Comparison of ENCODE assay signal across 9 cellular contexts in the genomic region with DNA sequence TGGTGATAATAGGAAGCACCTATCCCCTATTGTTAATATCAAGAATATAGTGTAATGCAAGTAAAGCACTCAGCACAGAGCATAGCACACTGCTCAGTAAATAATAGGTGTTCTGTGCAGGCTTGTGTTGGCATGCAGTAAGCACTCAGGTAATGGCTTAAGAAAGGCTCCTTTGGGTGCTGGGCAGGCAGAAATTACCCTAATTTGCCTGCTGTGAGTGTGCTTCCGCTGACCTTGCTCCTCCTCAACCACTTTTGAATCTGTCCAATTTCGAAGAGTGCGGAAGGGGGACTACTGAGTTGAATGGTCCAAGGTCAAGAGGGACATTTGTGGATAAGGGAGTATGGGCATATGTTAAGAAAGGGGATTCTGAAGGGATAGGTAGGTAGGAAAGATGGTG. TPM values are rescaled to one million over a fixed set of nuclear protein-coding genes. Genes with fewer than 3 reads are reported as not detected.
A peak's percentile ranks its signal among the peaks of the same experiment; 100 is the strongest.
DNase-seq lines count a peak whose midpoint lies in the region; ATAC-seq and TF ChIP-seq lines count a peak whose summit lies in the region.
"Had no signal": no experiment of that assay in that cellular context is flagged by ENCODE, and none has a peak within 500 bp of the region (broad histone marks: within the 10 kb centered on the region; RNA-seq: fewer than 3 reads in every experiment).

No MANE protein-coding gene starts in this region.

- H3K9me3 Mint-ChIP-seq in activated CD4-positive, alpha-beta T cell treated with anti-CD3 and anti-CD28 coated beads for 36 hours (ENCODE audit: low read depth): no peaks in the 10 kb centered on the region
- peaks cover 2% of the 10 kb centered on the region for H3K9me3 Mint-ChIP-seq in glutamatergic neuron (ENCODE audit: unreplicated experiment)
- no peaks in the 10 kb centered on the region for H3K9me3 Mint-ChIP-seq in stimulated activated memory B cell treated with anti-CD40 and anti-IgM and Interleukin-4, amounts not matched to agents 10 μg/mL and 1 μg/mL and 100 μg/mL, for 72 hours

- H4K20me1 ChIP-seq in SU-DHL-6 (ENCODE audit: low read depth, low read length): peaks cover 28% of the 10 kb centered on the region

- no peak for DNase-seq in activated CD4-positive, alpha-beta T cell treated with anti-CD3 and anti-CD28 coated beads for 36 hours
- DNase-seq in activated CD4-positive, alpha-beta T cell treated with anti-CD3 and anti-CD28 coated beads for 4 hours: no peak
- DNase-seq in glutamatergic neuron (no peak), NCI-H526 (lab: John Stamatoyannopoulos, UW) (no peak), globus pallidus (ENCODE audit: low spot score) (no peak)
- DNase-seq: NCI-H774 had no signal

- H3K27me3 Mint-ChIP-seq in activated CD4-positive, alpha-beta T cell treated with anti-CD3 and anti-CD28 coated beads for 36 hours: no peaks in the 10 kb centered on the region
- peaks cover 1% of the 10 kb centered on the region for H3K27me3 Mint-ChIP-seq in glutamatergic neuron (ENCODE audit: unreplicated experiment)
- H3K27me3 Mint-ChIP-seq in stimulated activated memory B cell treated with anti-CD40 and anti-IgM and Interleukin-4, amounts not matched to agents 10 μg/mL and 1 μg/mL and 100 μg/mL, for 72 hours: no peaks in the 10 kb centered on the region

- no peak overlapping the region for H3K4me2 ChIP-seq in SU-DHL-6 (ENCODE audit: low read depth, low read length, poor library complexity, severe bottlenecking)

- no peaks in the 10 kb centered on the region for H3K9me2 ChIP-seq in SU-DHL-6 (replicated peaks; ENCODE audit: insufficient read depth, low read length)

- no peak overlapping the region for H3K9ac ChIP-seq in SU-DHL-6 (ENCODE audit: low read length)

- peaks cover 95% of the 10 kb centered on the region for H3F3A ChIP-seq in SU-DHL-6 (ENCODE audit: insufficient read depth)

- intact Hi-C loops in activated CD4-positive, alpha-beta T cell treated with anti-CD3 and anti-CD28 coated beads for 36 hours (cut with DNase I, micrococcal nuclease): no loop called here

- no peaks in the 10 kb centered on the region for H3K9me3 ChIP-seq in SU-DHL-6 (ENCODE audit: insufficient read depth, low read length)

- peaks cover 79% of the 10 kb centered on the region for H3K36me3 Mint-ChIP-seq in activated CD4-positive, alpha-beta T cell treated with anti-CD3 and anti-CD28 coated beads for 36 hours (ENCODE audit: low read depth)
- peaks cover under 1% of the 10 kb centered on the region for H3K36me3 Mint-ChIP-seq in glutamatergic neuron (ENCODE audit: unreplicated experiment)
- peaks cover 64% of the 10 kb centered on the region for H3K36me3 Mint-ChIP-seq in stimulated activated memory B cell treated with anti-CD40 and anti-IgM and Interleukin-4, amounts not matched to agents 10 μg/mL and 1 μg/mL and 100 μg/mL, for 72 hours

- peak; percentile 8 for ATAC-seq in activated CD4-positive, alpha-beta T cell treated with anti-CD3 and anti-CD28 coated beads for 36 hours
- peak; percentile 64 for ATAC-seq in stimulated activated memory B cell treated with anti-CD40 and anti-IgM and Interleukin-4, amounts not matched to agents 10 μg/mL and 1 μg/mL and 100 μg/mL, for 72 hours
- no peak for ATAC-seq in HG03045 (IDR thresholded peaks at IDR 0.05; ENCODE audit: unreplicated experiment)

- H3K4me1 Mint-ChIP-seq in activated CD4-positive, alpha-beta T cell treated with anti-CD3 and anti-CD28 coated beads for 36 hours: peaks cover 44% of the 10 kb centered on the region
- H3K4me1 Mint-ChIP-seq in glutamatergic neuron (ENCODE audit: low read depth, unreplicated experiment): peaks cover 9% of the 10 kb centered on the region
- peaks cover 56% of the 10 kb centered on the region for H3K4me1 Mint-ChIP-seq in stimulated activated memory B cell treated with anti-CD40 and anti-IgM and Interleukin-4, amounts not matched to agents 10 μg/mL and 1 μg/mL and 100 μg/mL, for 72 hours

- H3K27me3 ChIP-seq in SU-DHL-6 (ENCODE audit: low read length): no peaks in the 10 kb centered on the region

- POLR2A ChIA-PET in activated CD4-positive, alpha-beta T cell treated with anti-CD3 and anti-CD28 coated beads for 36 hours (lab: Charles Lee): interaction anchor here (0.6 to 4.2 kb wide), 11 partner anchors 9 to 526 kb away, joined by 3 to 38 read pairs (median 3); no protein-coding TSS in a partner anchor

- peaks cover 28% of the 10 kb centered on the region for H3K36me3 ChIP-seq in SU-DHL-6 (ENCODE audit: low read length)

- CTCF ChIA-PET in activated CD4-positive, alpha-beta T cell treated with anti-CD3 and anti-CD28 coated beads for 36 hours (lab: Charles Lee): interaction anchor here (1.1 to 4.2 kb wide), 3 partner anchors 9 to 115 kb away, joined by 4 to 17 read pairs (median 4); no protein-coding TSS in a partner anchor

- TF ChIP-seq CTCF in SU-DHL-6 (IDR thresholded peaks at IDR 0.05; ENCODE audit: insufficient read depth, low read length, poor library complexity, severe bottlenecking) (no peak), glutamatergic neuron (IDR thresholded peaks at IDR 0.05; ENCODE audit: partially characterized antibody, unreplicated experiment) (no peak)

- H3K4me3 ChIP-seq in SU-DHL-6 (ENCODE audit: insufficient read depth, low read length, poor library complexity, severe bottlenecking): no peak overlapping the region

- no peak overlapping the region for H3K4me3 Mint-ChIP-seq in activated CD4-positive, alpha-beta T cell treated with anti-CD3 and anti-CD28 coated beads for 36 hours
- no peak overlapping the region for H3K4me3 Mint-ChIP-seq in glutamatergic neuron (ENCODE audit: unreplicated experiment)
- H3K4me3 Mint-ChIP-seq in stimulated activated memory B cell treated with anti-CD40 and anti-IgM and Interleukin-4, amounts not matched to agents 10 μg/mL and 1 μg/mL and 100 μg/mL, for 72 hours: no peak overlapping the region

- 0 out of 2 replicates have a peak overlapping the region, but pooled peaks have one; percentile 3 for H3K27ac ChIP-seq in SU-DHL-6 (ENCODE audit: low read depth, low read length)

- H3K79me2 ChIP-seq in SU-DHL-6 (ENCODE audit: insufficient read depth, low read length): peaks cover 16% of the 10 kb centered on the region

- H3K27ac Mint-ChIP-seq in activated CD4-positive, alpha-beta T cell treated with anti-CD3 and anti-CD28 coated beads for 36 hours: peak overlapping the region; percentile 71
- peak overlapping the region; percentile 16 for H3K27ac Mint-ChIP-seq in glutamatergic neuron (ENCODE audit: unreplicated experiment)
- H3K27ac Mint-ChIP-seq in stimulated activated memory B cell treated with anti-CD40 and anti-IgM and Interleukin-4, amounts not matched to agents 10 μg/mL and 1 μg/mL and 100 μg/mL, for 72 hours: peak overlapping the region; percentile 26

- H2AFZ ChIP-seq in SU-DHL-6 (ENCODE audit: low read depth, low read length, severe bottlenecking): no peak overlapping the region

RNA-seq across cellular contexts. Expression of a gene that starts 15.4 kb away (rescaled TPM):
- 100 to 1,000 TPM; 298 to 464 TPM for total RNA-seq in activated CD4-positive, alpha-beta T cell treated with anti-CD3 and anti-CD28 coated beads for 36 hours
- 288 TPM for total RNA-seq in glutamatergic neuron (ENCODE audit: unreplicated experiment)

Comparison
In these comparisons a context has a peak if more than half of its experiments do, and no peak if none do; other contexts are left out.
1. H3K27ac Mint-ChIP-seq: peak in every context shown above with its lines; median percentile 71 in activated CD4-positive, alpha-beta T cell treated with anti-CD3 and anti-CD28 coated beads for 36 hours; 26 in stimulated activated memory B cell treated with anti-CD40 and anti-IgM and Interleukin-4, amounts not matched to agents 10 μg/mL and 1 μg/mL and 100 μg/mL, for 72 hours; 16 in glutamatergic neuron.